16 cellular contexts compared by ENCODE assay signal in genomic region chr13:23288564-23288963, GRCh38.
DNase-seq lines count a peak whose midpoint lies in the region; ATAC-seq and TF ChIP-seq lines count a peak whose summit lies in the region.
"Had no signal": no experiment of that assay in that cellular context is flagged by ENCODE, and none has a peak within 500 bp of the region (broad histone marks: within the 10 kb centered on the region; RNA-seq: fewer than 3 reads in every experiment).

No MANE protein-coding gene starts in this region.

- H3K4me1 Mint-ChIP-seq in naive thymus-derived CD8-positive, alpha-beta T cell: no peaks in the 10 kb centered on the region
- H3K4me1 Mint-ChIP-seq: B cell; CD4-positive, alpha-beta memory T cell had no signal

- peaks cover 0 to 26% (median 5%) of the 10 kb centered on the region in 4 donors for H3K4me1 ChIP-seq in tibial artery

- in situ Hi-C loops in brain microvascular endothelial cell (cut with HindIII; ENCODE audit: low pct_ligation_motif_present, low sequenced_read_pairs): no loop called here

- no peaks in the 10 kb centered on the region for H3K9me3 ChIP-seq in tibial artery

- POLR2A ChIA-PET in naive thymus-derived CD8-positive, alpha-beta T cell (lab: Charles Lee): no interaction called here

- DNase-seq in GM03348 (ENCODE audit: low spot score): peak; percentile 24
- DNase-seq in fibroblast of pulmonary artery (ENCODE audit: low read depth): peak; percentile 16
- DNase-seq in myocyte (ENCODE audit: low read depth): peak; percentile 3
- DNase-seq in tibial artery: no peak
- DNase-seq in superior temporal gyrus (ENCODE audit: extremely low spot score): no peak
- no peak for DNase-seq in brain microvascular endothelial cell
- no peak for DNase-seq in naive thymus-derived CD8-positive, alpha-beta T cell
- DNase-seq: Calu3; CD4-positive, alpha-beta memory T cell; DMS53; NCI-H1048; NCI-H146; NCI-H2081; NCI-H524; PC-9 had no signal

- H3K36me3 ChIP-seq in tibial artery: no peaks in the 10 kb centered on the region
- no peaks in the 10 kb centered on the region for H3K36me3 ChIP-seq in brain microvascular endothelial cell (replicated peaks)

- H3K27me3 Mint-ChIP-seq in naive thymus-derived CD8-positive, alpha-beta T cell: peaks cover 10 to 18% (median 15%) of the 10 kb centered on the region in 5 donors

- no peaks in the 10 kb centered on the region for H3K27me3 ChIP-seq in tibial artery
- no peaks in the 10 kb centered on the region for H3K27me3 ChIP-seq in brain microvascular endothelial cell (replicated peaks)

- intact Hi-C loops in tibial artery (cut with DNase I; ENCODE audit: low total_unique reads): no loop called here

- peak overlapping the region; percentile 1 to 8 for H3K27ac ChIP-seq in tibial artery
- no peak overlapping the region for H3K27ac ChIP-seq in brain microvascular endothelial cell
- H3K27ac ChIP-seq: PC-9 had no signal

- no peak for ATAC-seq in naive thymus-derived CD8-positive, alpha-beta T cell

- H3K36me3 Mint-ChIP-seq in naive thymus-derived CD8-positive, alpha-beta T cell: no peaks in the 10 kb centered on the region
- H3K36me3 Mint-ChIP-seq: CD4-positive, alpha-beta memory T cell had no signal

- H3K4me3 Mint-ChIP-seq in naive thymus-derived CD8-positive, alpha-beta T cell: no peak overlapping the region
- H3K4me3 Mint-ChIP-seq: B cell; CD4-positive, alpha-beta memory T cell had no signal

- H3K4me3 ChIP-seq in fibroblast of pulmonary artery (replicated peaks; ENCODE audit: low read depth, low read length) (no peak overlapping the region), tibial artery (no peak overlapping the region), brain microvascular endothelial cell (ENCODE audit: low read depth, low read length) (no peak overlapping the region)
- H3K4me3 ChIP-seq: PC-9 had no signal

- no peak for TF ChIP-seq CTCF in fibroblast of pulmonary artery (IDR thresholded peaks at IDR 0.05; ENCODE audit: low read length, missing control alignments)
- no peak for TF ChIP-seq CTCF in tibial artery (IDR thresholded peaks at IDR 0.05)
- TF ChIP-seq CTCF in brain microvascular endothelial cell (IDR thresholded peaks at IDR 0.05; ENCODE audit: low read depth, low read length, missing control alignments): no peak

- H3K9me3 Mint-ChIP-seq in naive thymus-derived CD8-positive, alpha-beta T cell: peaks cover 0 to 8% (median 0%) of the 10 kb centered on the region in 9 donors
- H3K9me3 Mint-ChIP-seq: CD4-positive, alpha-beta memory T cell had no signal

- H3K27ac Mint-ChIP-seq in naive thymus-derived CD8-positive, alpha-beta T cell: no peak overlapping the region
- H3K27ac Mint-ChIP-seq: B cell; CD4-positive, alpha-beta memory T cell had no signal

Comparison
In these comparisons a context has a peak if more than half of its experiments do, and no peak if none do; other contexts are left out.
1. DNase-seq: peak in GM03348 (single experiment), fibroblast of pulmonary artery (single experiment) and myocyte (single experiment); none in tibial artery (0 of 2), superior temporal gyrus (single experiment), brain microvascular endothelial cell (single experiment) and naive thymus-derived CD8-positive, alpha-beta T cell (0 of 10).